In the genomic region with DNA sequence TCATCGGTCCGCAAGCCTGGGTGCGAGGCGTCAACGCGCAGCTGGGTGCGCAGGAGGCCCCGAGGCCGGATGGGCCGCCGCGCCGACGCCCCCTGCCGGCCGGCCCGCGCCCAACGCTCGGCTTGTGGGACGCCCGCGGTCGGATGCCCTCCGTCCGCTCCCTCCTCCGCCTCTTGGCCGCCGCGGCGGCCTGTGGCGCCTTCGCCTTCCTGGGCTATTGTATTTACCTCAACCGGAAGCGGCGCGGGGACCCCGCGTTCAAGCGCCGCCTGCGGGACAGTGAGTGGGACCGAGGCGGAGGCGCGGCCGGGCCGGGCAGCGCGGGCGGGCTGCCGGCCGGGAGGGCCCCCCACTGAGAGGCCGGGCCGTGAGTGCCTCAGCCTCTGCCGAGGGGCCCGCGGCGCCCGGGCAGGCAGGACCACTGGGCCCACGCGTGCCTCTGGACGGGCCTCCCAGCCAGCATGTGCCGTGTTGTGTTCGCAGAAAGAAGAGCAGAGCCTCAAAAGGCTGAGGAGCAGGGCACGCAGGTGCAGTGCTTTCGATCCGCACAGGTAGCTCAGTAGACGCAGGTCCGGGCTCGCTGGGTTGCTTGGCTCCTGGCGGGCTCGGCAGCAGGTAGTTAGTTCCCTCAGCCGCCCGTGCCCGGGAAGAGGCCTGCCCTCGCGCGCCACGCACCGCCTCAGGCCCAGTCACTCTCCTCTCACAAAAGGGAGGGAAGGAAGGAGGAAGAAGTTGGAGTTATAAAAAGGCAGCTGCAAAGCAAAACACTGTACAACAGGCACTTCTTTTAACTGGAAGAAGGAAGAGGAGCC, we compare ENCODE assay signal across 1 cellular context.
A peak's percentile ranks its signal among the peaks of the same experiment; 100 is the strongest.
TF ChIP-seq lines count a peak whose summit lies in the region.

TSS of gene TOMM20L (plus strand) at position 116 of the 812 bp plus-strand sequence. CDS start at position 144, 28 bp downstream.

TF ChIP-seq in GM12878, 131 proteins besides CTCF, POLR2A, EP300 and RAD21 (continued from another document and continues in another):
- TF ChIP-seq, protein P1, sequence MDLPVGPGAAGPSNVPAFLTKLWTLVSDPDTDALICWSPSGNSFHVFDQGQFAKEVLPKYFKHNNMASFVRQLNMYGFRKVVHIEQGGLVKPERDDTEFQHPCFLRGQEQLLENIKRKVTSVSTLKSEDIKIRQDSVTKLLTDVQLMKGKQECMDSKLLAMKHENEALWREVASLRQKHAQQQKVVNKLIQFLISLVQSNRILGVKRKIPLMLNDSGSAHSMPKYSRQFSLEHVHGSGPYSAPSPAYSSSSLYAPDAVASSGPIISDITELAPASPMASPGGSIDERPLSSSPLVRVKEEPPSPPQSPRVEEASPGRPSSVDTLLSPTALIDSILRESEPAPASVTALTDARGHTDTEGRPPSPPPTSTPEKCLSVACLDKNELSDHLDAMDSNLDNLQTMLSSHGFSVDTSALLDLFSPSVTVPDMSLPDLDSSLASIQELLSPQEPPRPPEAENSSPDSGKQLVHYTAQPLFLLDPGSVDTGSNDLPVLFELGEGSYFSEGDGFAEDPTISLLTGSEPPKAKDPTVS (IDR thresholded peaks at IDR 0.05; ENCODE audit: low read depth, low read length) = no peak
- TF ChIP-seq MXI1 (IDR thresholded peaks at IDR 0.05; ENCODE audit: low read depth, low read length) (0 out of 2 replicates have a peak, but pooled peaks have one; percentile 25), EGR1 (IDR thresholded peaks at IDR 0.05; ENCODE audit: borderline replicate concordance in 1 of 2, low read depth in 2 of 2, low read length in 2 of 2) (no peak), ZBTB4 (CRISPR knock-in tag; IDR thresholded peaks at IDR 0.05) (no peak), HDGF (IDR thresholded peaks at IDR 0.05) (no peak), USF2 (IDR thresholded peaks at IDR 0.05; ENCODE audit: borderline replicate concordance, low read depth, low read length) (no peak), RCOR1 (conservative IDR thresholded peaks at IDR 0.05; ENCODE audit: low read depth, low read length) (no peak), DPF2 (IDR thresholded peaks at IDR 0.05) (peak; percentile 81), PAX5 (IDR thresholded peaks at IDR 0.05; ENCODE audit: borderline replicate concordance, low read depth, low read length) (peak; percentile 9; the same call in 1 of the 2 replicates), MEF2B (IDR thresholded peaks at IDR 0.05; ENCODE audit: partially characterized antibody, poor library complexity, severe bottlenecking) (no peak), SIX5 (IDR thresholded peaks at IDR 0.05; ENCODE audit: low read depth, low read length, severe bottlenecking) (no peak), ATF2 (IDR thresholded peaks at IDR 0.05; ENCODE audit: low read length) (no peak), STAT3 (IDR thresholded peaks at IDR 0.05; ENCODE audit: low read depth, low read length) (no peak), SMC3 (IDR thresholded peaks at IDR 0.05; ENCODE audit: borderline replicate concordance, low read length) (peak; percentile 25; the same call in 1 of the 2 replicates), LARP7 (IDR thresholded peaks at IDR 0.05) (peak; percentile 74), ZBTB33 (IDR thresholded peaks at IDR 0.05) (no peak), HDAC2 (IDR thresholded peaks at IDR 0.05) (no peak), RELA (IDR thresholded peaks at IDR 0.05; ENCODE audit: borderline replicate concordance, partially characterized antibody) (peak; percentile 50), ZNF24 (IDR thresholded peaks at IDR 0.05) (0 out of 2 replicates have a peak, but pooled peaks have one; percentile 15), PAX8 (IDR thresholded peaks at IDR 0.05) (no peak), IKZF2 (IDR thresholded peaks at IDR 0.05) (no peak), TAF1 (IDR thresholded peaks at IDR 0.05; ENCODE audit: borderline replicate concordance, low read depth, low read length) (no peak; the same call in 1 of the 2 replicates), KLF5 (IDR thresholded peaks at IDR 0.05; ENCODE audit: partially characterized antibody) (peak; percentile 10), SKIL (IDR thresholded peaks at IDR 0.05; ENCODE audit: low read depth, poor library complexity, severe bottlenecking) (no peak), NFXL1 (IDR thresholded peaks at IDR 0.05; ENCODE audit: borderline replicate concordance) (no peak), ETV6 (conservative IDR thresholded peaks at IDR 0.05 in 1 of 2, IDR thresholded peaks at IDR 0.05 in 1 of 2; ENCODE audit: borderline replicate concordance in 1 of 2, low read depth in 1 of 2) (no peak), WRNIP1 (IDR thresholded peaks at IDR 0.05; ENCODE audit: borderline replicate concordance, low read depth, low read length) (no peak), NR2F1 (conservative IDR thresholded peaks at IDR 0.05) (peak; percentile 54), KDM1A (IDR thresholded peaks at IDR 0.05; ENCODE audit: borderline replicate concordance) (no peak), TCF3 (IDR thresholded peaks at IDR 0.05; ENCODE audit: borderline replicate concordance, insufficient read depth, low read depth, low read length) (0 out of 2 replicates have a peak, but pooled peaks have one; percentile 63), SIN3A (IDR thresholded peaks at IDR 0.05; ENCODE audit: low read depth, low read length) (no peak), NFIC (IDR thresholded peaks at IDR 0.05; ENCODE audit: low read depth, low read length) (no peak), PML (IDR thresholded peaks at IDR 0.05; ENCODE audit: low read length) (no peak), ZZZ3 (IDR thresholded peaks at IDR 0.05; ENCODE audit: control insufficient read depth, insufficient read length, low read depth) (no peak), BMI1 (IDR thresholded peaks at IDR 0.05; ENCODE audit: borderline replicate concordance) (no peak), RFX5 (IDR thresholded peaks at IDR 0.05; ENCODE audit: low read depth, low read length) (no peak), GABPA (IDR thresholded peaks at IDR 0.05; ENCODE audit: low read depth) (no peak), ZNF274 (IDR thresholded peaks at IDR 0.05; ENCODE audit: insufficient read depth, insufficient read length) (no peak), NBN (IDR thresholded peaks at IDR 0.05) (no peak), CHD1 (IDR thresholded peaks at IDR 0.05; ENCODE audit: low read depth, low read length) (no peak)
- TF ChIP-seq, protein P2, sequence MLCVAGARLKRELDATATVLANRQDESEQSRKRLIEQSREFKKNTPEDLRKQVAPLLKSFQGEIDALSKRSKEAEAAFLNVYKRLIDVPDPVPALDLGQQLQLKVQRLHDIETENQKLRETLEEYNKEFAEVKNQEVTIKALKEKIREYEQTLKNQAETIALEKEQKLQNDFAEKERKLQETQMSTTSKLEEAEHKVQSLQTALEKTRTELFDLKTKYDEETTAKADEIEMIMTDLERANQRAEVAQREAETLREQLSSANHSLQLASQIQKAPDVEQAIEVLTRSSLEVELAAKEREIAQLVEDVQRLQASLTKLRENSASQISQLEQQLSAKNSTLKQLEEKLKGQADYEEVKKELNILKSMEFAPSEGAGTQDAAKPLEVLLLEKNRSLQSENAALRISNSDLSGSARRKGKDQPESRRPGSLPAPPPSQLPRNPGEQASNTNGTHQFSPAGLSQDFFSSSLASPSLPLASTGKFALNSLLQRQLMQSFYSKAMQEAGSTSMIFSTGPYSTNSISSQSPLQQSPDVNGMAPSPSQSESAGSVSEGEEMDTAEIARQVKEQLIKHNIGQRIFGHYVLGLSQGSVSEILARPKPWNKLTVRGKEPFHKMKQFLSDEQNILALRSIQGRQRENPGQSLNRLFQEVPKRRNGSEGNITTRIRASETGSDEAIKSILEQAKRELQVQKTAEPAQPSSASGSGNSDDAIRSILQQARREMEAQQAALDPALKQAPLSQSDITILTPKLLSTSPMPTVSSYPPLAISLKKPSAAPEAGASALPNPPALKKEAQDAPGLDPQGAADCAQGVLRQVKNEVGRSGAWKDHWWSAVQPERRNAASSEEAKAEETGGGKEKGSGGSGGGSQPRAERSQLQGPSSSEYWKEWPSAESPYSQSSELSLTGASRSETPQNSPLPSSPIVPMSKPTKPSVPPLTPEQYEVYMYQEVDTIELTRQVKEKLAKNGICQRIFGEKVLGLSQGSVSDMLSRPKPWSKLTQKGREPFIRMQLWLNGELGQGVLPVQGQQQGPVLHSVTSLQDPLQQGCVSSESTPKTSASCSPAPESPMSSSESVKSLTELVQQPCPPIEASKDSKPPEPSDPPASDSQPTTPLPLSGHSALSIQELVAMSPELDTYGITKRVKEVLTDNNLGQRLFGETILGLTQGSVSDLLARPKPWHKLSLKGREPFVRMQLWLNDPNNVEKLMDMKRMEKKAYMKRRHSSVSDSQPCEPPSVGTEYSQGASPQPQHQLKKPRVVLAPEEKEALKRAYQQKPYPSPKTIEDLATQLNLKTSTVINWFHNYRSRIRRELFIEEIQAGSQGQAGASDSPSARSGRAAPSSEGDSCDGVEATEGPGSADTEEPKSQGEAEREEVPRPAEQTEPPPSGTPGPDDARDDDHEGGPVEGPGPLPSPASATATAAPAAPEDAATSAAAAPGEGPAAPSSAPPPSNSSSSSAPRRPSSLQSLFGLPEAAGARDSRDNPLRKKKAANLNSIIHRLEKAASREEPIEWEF (IDR thresholded peaks at IDR 0.05; ENCODE audit: insufficient replicate concordance, low read depth, low read length) = no peak
